In genomic region chr1:26284597-26285351, GRCh38 we compare ENCODE assay signal across 8 cellular contexts. TPM values are rescaled to one million over a fixed set of nuclear protein-coding genes. Genes with fewer than 3 reads are reported as not detected.
DNase-seq lines count a peak whose midpoint lies in the region; TF ChIP-seq lines count a peak whose summit lies in the region.

No MANE protein-coding gene starts in this region.

- H3K27me3 ChIP-seq in BJ (ENCODE audit: control insufficient read depth, insufficient read depth, low read length): no peaks in the 10 kb centered on the region
- no peaks in the 10 kb centered on the region for H3K27me3 ChIP-seq in HAP-1 (ENCODE audit: low read depth)
- no peaks in the 10 kb centered on the region for H3K27me3 ChIP-seq in OCI-LY3 (ENCODE audit: low read depth, low read length)
- no peaks in the 10 kb centered on the region for H3K27me3 ChIP-seq in esophagus (ENCODE audit: control insufficient read depth in 1 of 2, insufficient read depth in 2 of 2, low read length in 2 of 2)

- no peaks in the 10 kb centered on the region for H4K20me1 ChIP-seq in OCI-LY3 (ENCODE audit: insufficient read depth, low read length)

- H3K4me1 ChIP-seq in HAP-1 (no peaks in the 10 kb centered on the region), OCI-LY3 (ENCODE audit: low read length) (peaks cover 35% of the 10 kb centered on the region), esophagus (ENCODE audit: control insufficient read depth in 2 of 2, insufficient read depth in 2 of 2, low read length in 1 of 2) (peaks cover 3 to 36% of the 10 kb centered on the region in 2 donors)

- no peaks in the 10 kb centered on the region for H3K79me2 ChIP-seq in OCI-LY3 (ENCODE audit: low read length)

- H3K36me3 Mint-ChIP-seq in neural crest cell (ENCODE audit: low read depth): peaks cover 4% of the 10 kb centered on the region
- peaks cover 42% of the 10 kb centered on the region for H3K36me3 Mint-ChIP-seq in stimulated activated naive CD8-positive, alpha-beta T cell treated with anti-CD3 and anti-CD28 coated beads, Interleukin-15, Interleukin-2, amounts not matched to agents 100 ng/mL and 50 ng/mL, for 24 hours (ENCODE audit: low read depth)

- peak; percentile 72 for DNase-seq in BJ (ENCODE audit: low read depth)
- DNase-seq in HAP-1 (ENCODE audit: low spot score in 2 of 2): peak; percentile 46 to 80
- DNase-seq in activated CD8-positive, alpha-beta memory T cell treated with anti-CD3 and anti-CD28 coated beads, Interleukin-2, amount 50 U/mL, for 48 hours: peak; percentile 93
- DNase-seq in neural crest cell (ENCODE audit: low read depth, low spot score): peak; percentile 76
- DNase-seq in NCI-H1092 treated with DMSO at 0.1 percent for 48 hours (lab: John Stamatoyannopoulos, UW): no peak

- H3K27ac Mint-ChIP-seq in neural crest cell (ENCODE audit: unreplicated experiment): peak overlapping the region; percentile 92
- H3K27ac Mint-ChIP-seq in stimulated activated naive CD8-positive, alpha-beta T cell treated with anti-CD3 and anti-CD28 coated beads, Interleukin-15, Interleukin-2, amounts not matched to agents 100 ng/mL and 50 ng/mL, for 24 hours: peak overlapping the region; percentile 100

- H2AFZ ChIP-seq in OCI-LY3 (ENCODE audit: low read depth, low read length): no peak overlapping the region

- in situ Hi-C loops in HAP-1 (cut with MboI; ENCODE audit: low sequenced_read_pairs): loop anchor here (10.0 kb wide), 1 partner anchor 130 kb away; the partner anchor contains the start of gene LIN28A

- no peak overlapping the region for H3K4me2 ChIP-seq in OCI-LY3 (ENCODE audit: low read length)

- H3K9me3 Mint-ChIP-seq in neural crest cell: no peaks in the 10 kb centered on the region
- no peaks in the 10 kb centered on the region for H3K9me3 Mint-ChIP-seq in stimulated activated naive CD8-positive, alpha-beta T cell treated with anti-CD3 and anti-CD28 coated beads, Interleukin-15, Interleukin-2, amounts not matched to agents 100 ng/mL and 50 ng/mL, for 24 hours

- H3K4me3 ChIP-seq in BJ (ENCODE audit: low read depth, low read length) (no peak overlapping the region), HAP-1 (no peak overlapping the region), OCI-LY3 (ENCODE audit: low read length) (no peak overlapping the region), esophagus (ENCODE audit: low read depth in 1 of 2, low read length in 2 of 2) (no peak overlapping the region)

- WGBS in esophagus, 2 donors: 29 to 31% methylated on average over 22 of the region's 22 CpGs

- H3K36me3 ChIP-seq in BJ (ENCODE audit: control insufficient read depth, insufficient read depth, low read length) (no peaks in the 10 kb centered on the region; the same call in 1 of the 2 replicates), HAP-1 (replicated peaks) (peaks cover 6% of the 10 kb centered on the region), OCI-LY3 (replicated peaks; ENCODE audit: low read depth, low read length) (no peaks in the 10 kb centered on the region), esophagus (ENCODE audit: control insufficient read depth in 2 of 2, insufficient read depth in 2 of 2, low read length in 1 of 2) (peaks cover 0 to 17% of the 10 kb centered on the region in 2 donors)

- peak overlapping the region; percentile 78 for H3K4me3 Mint-ChIP-seq in neural crest cell
- peak overlapping the region; percentile 87 for H3K4me3 Mint-ChIP-seq in stimulated activated naive CD8-positive, alpha-beta T cell treated with anti-CD3 and anti-CD28 coated beads, Interleukin-15, Interleukin-2, amounts not matched to agents 100 ng/mL and 50 ng/mL, for 24 hours

- peak; percentile 73 for TF ChIP-seq CTCF in BJ (IDR thresholded peaks at IDR 0.05; ENCODE audit: insufficient read depth, low read depth, low read length)
- TF ChIP-seq CTCF in OCI-LY3 (IDR thresholded peaks at IDR 0.05; ENCODE audit: low read depth, low read length): peak; percentile 75
- peak; percentile 84 for TF ChIP-seq CTCF in neural crest cell (conservative IDR thresholded peaks at IDR 0.05)

- H3K27me3 Mint-ChIP-seq in neural crest cell (ENCODE audit: low read depth): peaks cover 5% of the 10 kb centered on the region
- no peaks in the 10 kb centered on the region for H3K27me3 Mint-ChIP-seq in stimulated activated naive CD8-positive, alpha-beta T cell treated with anti-CD3 and anti-CD28 coated beads, Interleukin-15, Interleukin-2, amounts not matched to agents 100 ng/mL and 50 ng/mL, for 24 hours

- H3K9me3 ChIP-seq in HAP-1 (no peaks in the 10 kb centered on the region), OCI-LY3 (ENCODE audit: insufficient read depth, low read length) (peaks cover 3% of the 10 kb centered on the region; the same call in 1 of the 2 replicates), esophagus (ENCODE audit: control insufficient read depth in 2 of 2, insufficient read depth in 1 of 2, low read depth in 1 of 2, low read length in 1 of 2) (no peaks in the 10 kb centered on the region)

- CTCF ChIA-PET in BJ (lab: Yijun Ruan, JAX): interaction anchor here (0.8 to 5.0 kb wide), 19 partner anchors 9 to 140 kb away, joined by 3 to 37 read pairs (median 6); partner anchors contain the start of genes CEP85 and ZNF593

- POLR2A ChIA-PET in BJ (lab: Charles Lee): interaction anchor here (1.2 kb wide), 1 partner anchor 18 kb away, joined by 3 read pairs; no protein-coding TSS in a partner anchor

- H3K27ac ChIP-seq in OCI-LY3 (ENCODE audit: low read length) (no peak overlapping the region), esophagus (ENCODE audit: low read depth in 2 of 2, low read length in 1 of 2) (peak overlapping the region; percentile 25 to 77)

- H3K4me1 Mint-ChIP-seq in neural crest cell: peaks cover 61% of the 10 kb centered on the region
- peaks cover 91% of the 10 kb centered on the region for H3K4me1 Mint-ChIP-seq in stimulated activated naive CD8-positive, alpha-beta T cell treated with anti-CD3 and anti-CD28 coated beads, Interleukin-15, Interleukin-2, amounts not matched to agents 100 ng/mL and 50 ng/mL, for 24 hours (ENCODE audit: low read depth)

- no peak overlapping the region for H3K9ac ChIP-seq in OCI-LY3 (ENCODE audit: low read length)

RNA-seq across cellular contexts. Expression of gene SH3BGRL3, which starts 4.9 kb away (rescaled TPM):
- polyA plus RNA-seq in BJ (2011; rRNA removed) (298 and 309 TPM in 2 replicates), esophagus (100 to 1,000 TPM; 170 to 299 TPM)
- 417 and 520 TPM in 2 replicates for polyA minus RNA-seq in BJ (2011; rRNA and poly(A)+ RNA removed)
- 97.9 and 100 TPM in 2 replicates for total RNA-seq in neural crest cell

RNA-seq across cellular contexts. Expression of gene UBXN11, which starts 21.7 kb away (rescaled TPM):
- polyA plus RNA-seq in BJ (2011; rRNA removed) (8.5 and 12.9 TPM in 2 replicates), esophagus (10 to 100 TPM; 10.1 to 16.0 TPM)
- 7.7 and 11.2 TPM in 2 replicates for polyA minus RNA-seq in BJ (2011; rRNA and poly(A)+ RNA removed)
- total RNA-seq in neural crest cell: 33.5 and 35.5 TPM in 2 replicates

RNA-seq across cellular contexts. Expression of gene CD52, which starts 33.0 kb away (rescaled TPM):
- polyA plus RNA-seq in BJ (2011; rRNA removed) (not detected in 2 replicates), esophagus (10 to 100 TPM; 17.0 to 20.6 TPM)
- not detected in 2 replicates for polyA minus RNA-seq in BJ (2011; rRNA and poly(A)+ RNA removed)
- not detected in 2 replicates for total RNA-seq in neural crest cell

RNA-seq across cellular contexts. Expression of gene CEP85, which starts 50.8 kb away (rescaled TPM):
- polyA plus RNA-seq in BJ (2011; rRNA removed): 9.4 and 10.8 TPM in 2 replicates
- polyA minus RNA-seq in BJ (2011; rRNA and poly(A)+ RNA removed): 6.0 and 8.2 TPM in 2 replicates
- 1 to 10 TPM; 5.3 to 5.9 TPM for polyA plus RNA-seq in esophagus
- 46.6 and 48.0 TPM in 2 replicates for total RNA-seq in neural crest cell

Comparison
In these comparisons a context has a peak if more than half of its experiments do, and no peak if none do; other contexts are left out.
1. RNA of gene CD52, which starts 33.0 kb away (polyA plus RNA-seq): 17.0 to 20.6 TPM in esophagus; not detected in BJ; every median in the first group is over 10 times any median in the second.
2. Peak in every context shown above with its lines, with median percentiles within 50 percentile points of each other: CTCF ChIP-seq.